1 cellular context compared by ENCODE assay signal in the genomic region with DNA sequence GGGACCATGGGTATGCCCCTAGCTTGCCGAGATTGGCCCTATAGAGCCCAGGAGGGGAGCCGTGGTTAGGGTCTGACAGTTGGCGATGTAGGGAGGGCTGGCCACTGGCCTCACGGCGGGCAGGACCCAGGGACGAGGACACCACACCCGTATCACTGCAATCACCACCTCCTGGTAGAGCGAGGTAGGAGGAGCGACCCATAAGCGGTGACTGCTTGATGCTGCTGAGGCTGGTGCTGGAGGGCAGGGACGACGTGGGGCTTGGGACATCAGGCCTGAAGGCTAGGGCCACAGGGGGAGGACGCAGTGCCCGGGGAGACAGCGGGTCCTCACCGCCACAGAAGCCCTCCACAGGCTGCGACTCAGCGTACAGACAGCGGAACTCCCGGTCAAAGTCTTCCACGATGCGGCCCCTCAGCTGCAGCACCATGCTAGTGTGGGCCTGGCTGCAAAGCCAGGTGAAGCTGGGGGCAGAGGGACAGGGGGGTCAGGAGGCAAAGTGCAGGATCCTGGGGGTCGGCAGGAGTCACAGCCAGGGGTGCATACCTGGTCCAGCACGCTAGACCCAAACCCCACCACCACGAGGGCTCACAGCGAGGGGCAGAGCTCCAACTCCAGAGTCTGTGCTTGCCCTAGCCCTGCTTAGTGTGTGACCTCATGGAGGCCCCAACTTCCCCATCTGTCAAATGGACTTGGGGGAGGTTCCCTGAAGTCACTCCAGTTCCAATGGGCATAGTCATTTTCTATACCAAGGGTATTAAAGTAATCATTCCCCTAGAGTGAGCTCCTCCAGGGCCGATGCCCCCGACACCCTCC.
TF ChIP-seq lines count a peak whose summit lies in the region.

No MANE protein-coding gene starts in this region.

TF ChIP-seq in IMR-90, 13 proteins besides CTCF, POLR2A, EP300 and RAD21:
- TF ChIP-seq FOS (IDR thresholded peaks at IDR 0.05; ENCODE audit: low read depth, low read length), result no peak
- TF ChIP-seq CEBPB (IDR thresholded peaks at IDR 0.05; ENCODE audit: low read depth, low read length), result no peak
- no peak for TF ChIP-seq RFX5 (IDR thresholded peaks at IDR 0.05; ENCODE audit: low read depth, low read length)
- TF ChIP-seq RCOR1 (IDR thresholded peaks at IDR 0.05; ENCODE audit: insufficient replicate concordance, low read length), result no peak
- TF ChIP-seq ELK1 (IDR thresholded peaks at IDR 0.05; ENCODE audit: borderline replicate concordance, low read depth, low read length), result no peak
- no peak for TF ChIP-seq BHLHE40 (IDR thresholded peaks at IDR 0.05; ENCODE audit: low read depth, low read length)
- no peak for TF ChIP-seq MAFK (IDR thresholded peaks at IDR 0.05; ENCODE audit: low read depth, low read length)
- no peak for TF ChIP-seq SMC3 (IDR thresholded peaks at IDR 0.05; ENCODE audit: low read depth, low read length)
- no peak for TF ChIP-seq MXI1 (IDR thresholded peaks at IDR 0.05; ENCODE audit: borderline replicate concordance, low read depth, low read length)
- TF ChIP-seq MAZ (IDR thresholded peaks at IDR 0.05; ENCODE audit: borderline replicate concordance, low read depth, low read length), result no peak
- TF ChIP-seq, protein P1, sequence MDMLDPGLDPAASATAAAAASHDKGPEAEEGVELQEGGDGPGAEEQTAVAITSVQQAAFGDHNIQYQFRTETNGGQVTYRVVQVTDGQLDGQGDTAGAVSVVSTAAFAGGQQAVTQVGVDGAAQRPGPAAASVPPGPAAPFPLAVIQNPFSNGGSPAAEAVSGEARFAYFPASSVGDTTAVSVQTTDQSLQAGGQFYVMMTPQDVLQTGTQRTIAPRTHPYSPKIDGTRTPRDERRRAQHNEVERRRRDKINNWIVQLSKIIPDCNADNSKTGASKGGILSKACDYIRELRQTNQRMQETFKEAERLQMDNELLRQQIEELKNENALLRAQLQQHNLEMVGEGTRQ (IDR thresholded peaks at IDR 0.05; ENCODE audit: low read depth, low read length), result no peak
- TF ChIP-seq NFE2L2 (IDR thresholded peaks at IDR 0.05; ENCODE audit: low read depth, low read length), result no peak
